In the genomic region with DNA sequence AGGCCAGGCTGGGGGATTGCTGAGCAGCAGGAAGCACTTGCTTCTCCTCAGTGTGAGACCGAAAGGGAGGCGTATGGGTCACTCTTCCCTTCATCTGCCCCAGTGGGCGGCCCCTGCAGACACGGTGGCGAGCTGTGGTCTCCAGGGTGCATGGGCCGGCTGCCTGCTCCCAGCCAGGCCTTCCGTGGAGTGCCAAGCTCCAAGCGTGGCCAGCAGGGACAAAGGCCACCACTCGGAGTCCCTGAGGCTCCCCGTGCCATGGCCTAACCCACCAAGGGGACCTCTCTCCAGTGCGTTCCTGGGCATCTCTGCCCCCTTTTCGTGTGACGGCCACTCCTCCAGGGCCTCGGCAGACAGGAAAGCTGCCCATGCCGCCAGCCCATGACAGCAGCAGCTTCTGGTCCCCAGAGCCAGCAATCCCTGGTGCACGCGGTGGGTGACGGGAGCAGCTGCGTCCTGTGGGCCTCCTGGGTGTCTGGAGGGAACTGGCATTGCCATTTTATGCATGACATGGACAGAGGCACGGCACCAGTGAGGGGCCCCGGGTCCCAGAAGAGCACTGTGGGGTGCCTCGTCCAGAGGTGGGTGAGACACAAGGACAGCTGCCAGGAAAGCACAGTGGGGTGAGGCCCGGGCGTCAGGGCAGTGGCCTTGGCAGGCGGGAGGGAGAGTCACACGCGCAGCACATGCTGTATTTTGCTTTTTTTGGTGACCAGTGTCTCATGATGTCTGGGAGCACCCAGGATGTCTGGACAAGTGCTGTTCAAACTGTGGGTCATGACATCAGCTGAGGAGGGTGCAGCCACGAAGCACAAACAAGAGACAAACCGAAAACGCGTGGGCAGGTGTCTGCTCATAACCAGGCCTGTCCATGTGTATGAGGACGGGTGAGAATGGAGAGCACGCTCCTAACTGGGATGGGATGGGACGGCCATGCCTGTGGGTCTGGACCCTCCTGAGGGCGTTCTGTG, we compare ENCODE assay signal across 1 cellular context.
TF ChIP-seq lines count a peak whose summit lies in the region.

No MANE protein-coding gene starts in this region.

TF ChIP-seq in H1, 55 proteins besides CTCF, POLR2A, EP300 and RAD21:
- no peak for TF ChIP-seq TAF1 (IDR thresholded peaks at IDR 0.05; ENCODE audit: low read depth, low read length)
- no peak for TF ChIP-seq POLR2AphosphoS5 (IDR thresholded peaks at IDR 0.05; ENCODE audit: low read depth, low read length)
- no peak for TF ChIP-seq TBP (IDR thresholded peaks at IDR 0.05; ENCODE audit: low read depth, low read length)
